Comparison of ENCODE assay signal across 16 cellular contexts in genomic region chr3:174215426-174215825, GRCh38.
"Had no signal": no experiment of that assay in that cellular context is flagged by ENCODE, and none has a peak within 500 bp of the region (broad histone marks: within the 10 kb centered on the region; RNA-seq: fewer than 3 reads in every experiment).

No MANE protein-coding gene starts in this region.

- H3K27me3 Mint-ChIP-seq: activated CD4-positive, alpha-beta T cell treated with anti-CD3 and anti-CD28 coated beads for 36 hours; activated naive CD8-positive, alpha-beta T cell; effector memory CD8-positive, alpha-beta T cell; naive thymus-derived CD8-positive, alpha-beta T cell; stimulated activated naive B cell treated with anti-CD40 and anti-IgM and Interleukin-4, amounts not matched to agents 10 μg/mL and 1 μg/mL and 100 μg/mL, for 72 hours had no signal

- H3K4me3 Mint-ChIP-seq: activated CD4-positive, alpha-beta T cell treated with anti-CD3 and anti-CD28 coated beads for 36 hours; activated naive CD8-positive, alpha-beta T cell; effector memory CD8-positive, alpha-beta T cell; naive thymus-derived CD8-positive, alpha-beta T cell; stimulated activated naive B cell treated with anti-CD40 and anti-IgM and Interleukin-4, amounts not matched to agents 10 μg/mL and 1 μg/mL and 100 μg/mL, for 72 hours had no signal

- ATAC-seq: activated CD4-positive, alpha-beta T cell treated with anti-CD3 and anti-CD28 coated beads for 36 hours; effector memory CD8-positive, alpha-beta T cell; left colon; lower lobe of right lung; naive thymus-derived CD8-positive, alpha-beta T cell; pancreas; sciatic nerve; stimulated activated naive B cell treated with anti-CD40 and anti-IgM and Interleukin-4, amounts not matched to agents 10 μg/mL and 1 μg/mL and 100 μg/mL, for 72 hours had no signal

- H3K27ac Mint-ChIP-seq: activated CD4-positive, alpha-beta T cell treated with anti-CD3 and anti-CD28 coated beads for 36 hours; activated naive CD8-positive, alpha-beta T cell; effector memory CD8-positive, alpha-beta T cell; naive thymus-derived CD8-positive, alpha-beta T cell; stimulated activated naive B cell treated with anti-CD40 and anti-IgM and Interleukin-4, amounts not matched to agents 10 μg/mL and 1 μg/mL and 100 μg/mL, for 72 hours had no signal

- H3K36me3 Mint-ChIP-seq: activated naive CD8-positive, alpha-beta T cell; naive thymus-derived CD8-positive, alpha-beta T cell; stimulated activated naive B cell treated with anti-CD40 and anti-IgM and Interleukin-4, amounts not matched to agents 10 μg/mL and 1 μg/mL and 100 μg/mL, for 72 hours had no signal

- FAIRE-seq: pancreas had no signal

- DNase-seq: activated CD4-positive, alpha-beta T cell treated with anti-CD3 and anti-CD28 coated beads for 36 hours; activated CD4-positive, alpha-beta T cell treated with anti-CD3 and anti-CD28 coated beads, Interleukin-2, amount 50 U/mL, for 48 hours; activated gamma-delta T cell treated with Interleukin-2 at 50 U/mL for 16 hours; amniotic stem cell; effector memory CD8-positive, alpha-beta T cell; esophagus squamous epithelium; islet precursor cell; left colon; lower lobe of right lung; naive thymus-derived CD8-positive, alpha-beta T cell; pancreas; spleen; stimulated activated naive B cell treated with anti-CD40 and anti-IgM and Interleukin-4, amounts not matched to agents 10 μg/mL and 1 μg/mL and 100 μg/mL, for 72 hours; thyroid gland had no signal

- H3K4me1 Mint-ChIP-seq: stimulated activated naive B cell treated with anti-CD40 and anti-IgM and Interleukin-4, amounts not matched to agents 10 μg/mL and 1 μg/mL and 100 μg/mL, for 72 hours had no signal
